ENCODE assay signal across 9 cellular contexts in genomic region chr10:102300289-102300843, GRCh38. TPM values are rescaled to one million over a fixed set of nuclear protein-coding genes. Genes with fewer than 3 reads are reported as not detected.
DNase-seq lines count a peak whose midpoint lies in the region; ATAC-seq, FAIRE-seq and TF ChIP-seq lines count a peak whose summit lies in the region.
"Had no signal": no experiment of that assay in that cellular context is flagged by ENCODE, and none has a peak within 500 bp of the region (broad histone marks: within the 10 kb centered on the region; RNA-seq: fewer than 3 reads in every experiment).

No MANE protein-coding gene starts in this region.

- H3K4me3 ChIP-seq in SK-N-SH (ENCODE audit: low read depth in 2 of 2, low read length in 1 of 2) (no peak overlapping the region), gastrocnemius medialis (no peak overlapping the region)
- H3K4me3 ChIP-seq in CD8-positive, alpha-beta T cell (ENCODE audit: low read depth, low read length): no peak overlapping the region

- no peaks in the 10 kb centered on the region for H3K9me2 ChIP-seq in SK-N-SH

- peaks cover 0 to 4% of the 10 kb centered on the region in 2 experiments for H3K36me3 ChIP-seq in SK-N-SH (replicated peaks in 1 of 2; ENCODE audit: control insufficient read depth in 1 of 2, insufficient read depth in 2 of 2, low read length in 1 of 2)
- no peaks in the 10 kb centered on the region for H3K36me3 ChIP-seq in gastrocnemius medialis
- peaks cover 7% of the 10 kb centered on the region for H3K36me3 ChIP-seq in CD8-positive, alpha-beta T cell (ENCODE audit: insufficient read depth, low read length)

- in situ Hi-C loops in gastrocnemius medialis (cut with MboI; ENCODE audit: low sequenced_read_pairs in 4 of 4): no loop called here

- H3K27me3 ChIP-seq in SK-N-SH (ENCODE audit: insufficient read depth) (no peaks in the 10 kb centered on the region), gastrocnemius medialis (no peaks in the 10 kb centered on the region)
- H3K27me3 ChIP-seq in CD8-positive, alpha-beta T cell (ENCODE audit: insufficient read depth, low read length): no peaks in the 10 kb centered on the region

- TF ChIP-seq POLR2A in GM12892 (IDR thresholded peaks at IDR 0.05; ENCODE audit: low read depth, low read length): no peak
- no peak for TF ChIP-seq POLR2A in gastrocnemius medialis (IDR thresholded peaks at IDR 0.05)

- no peak for TF ChIP-seq RAD21 in SK-N-SH (IDR thresholded peaks at IDR 0.05; ENCODE audit: low read length)

- POLR2A ChIA-PET in SK-N-SH (lab: Yijun Ruan, JAX): no interaction called here
- POLR2A ChIA-PET in CD8-positive, alpha-beta T cell (lab: Charles Lee): no interaction called here

- no peak for TF ChIP-seq CTCF in SK-N-SH (IDR thresholded peaks at IDR 0.05)
- TF ChIP-seq CTCF in gastrocnemius medialis (IDR thresholded peaks at IDR 0.05 in 4 of 5, conservative IDR thresholded peaks at IDR 0.05 in 1 of 5): no peak
- no peak for TF ChIP-seq CTCF in CD8-positive, alpha-beta T cell (IDR thresholded peaks at IDR 0.05)

- ATAC-seq in gastrocnemius medialis: peak; percentile 82 to 87
- ATAC-seq in HG02571 (IDR thresholded peaks at IDR 0.05; ENCODE audit: unreplicated experiment): no peak
- ATAC-seq in CD8-positive, alpha-beta T cell: no peak

- intact Hi-C loops in gastrocnemius medialis (cut with DNase I; ENCODE audit: low total_unique reads): no loop called here
- intact Hi-C loops in CD8-positive, alpha-beta T cell (cut with DNase I, micrococcal nuclease): no loop called here

- no peak for DNase-seq in GM12892 (ENCODE audit: insufficient read length)
- DNase-seq in SK-N-SH: no peak
- DNase-seq in fibroblast of peridontal ligament (ENCODE audit: extremely low read depth): peak; percentile 68
- DNase-seq in gastrocnemius medialis: no peak
- DNase-seq in nucleus accumbens (lab: John Stamatoyannopoulos, UW): no peak
- DNase-seq in CD8-positive, alpha-beta T cell: no peak
- DNase-seq: T-helper 1 cell had no signal

- no peaks in the 10 kb centered on the region for H3K27me3 Mint-ChIP-seq in CD8-positive, alpha-beta T cell (ENCODE audit: low read depth)

- CTCF ChIA-PET in SK-N-SH (lab: Yijun Ruan, JAX): interaction anchor here (0.9 to 1.5 kb wide), 4 partner anchors 27 to 94 kb away, joined by 3 to 7 read pairs (median 4); no protein-coding TSS in a partner anchor
- CTCF ChIA-PET in CD8-positive, alpha-beta T cell (lab: Charles Lee): interaction anchor here (1.3 kb wide), 1 partner anchor 52 kb away, joined by 4 read pairs; no protein-coding TSS in a partner anchor

- H3K9me3 ChIP-seq in SK-N-SH (no peaks in the 10 kb centered on the region), gastrocnemius medialis (no peaks in the 10 kb centered on the region)
- H3K9me3 ChIP-seq in CD8-positive, alpha-beta T cell (ENCODE audit: low read length): no peaks in the 10 kb centered on the region

- peaks cover 9% of the 10 kb centered on the region for H3K36me3 Mint-ChIP-seq in CD8-positive, alpha-beta T cell

- 0 out of 4 replicates have a peak, but pooled peaks cover 0 to 4% of the 10 kb centered on the region in 2 experiments for H3K4me1 ChIP-seq in SK-N-SH (ENCODE audit: control insufficient read depth in 1 of 2, insufficient read depth in 2 of 2, low read depth in 1 of 2, low read length in 1 of 2)
- H3K4me1 ChIP-seq in gastrocnemius medialis: peaks cover 30 to 40% of the 10 kb centered on the region in 2 donors
- H3K4me1 ChIP-seq in CD8-positive, alpha-beta T cell (ENCODE audit: insufficient read depth, low read length): no peaks in the 10 kb centered on the region
- H3K4me1 ChIP-seq: parathyroid adenoma had no signal

- H3K79me2 ChIP-seq in SK-N-SH (ENCODE audit: insufficient read depth): peaks cover 59% of the 10 kb centered on the region

- H3K4me2 ChIP-seq in SK-N-SH: peak overlapping the region; percentile 16; the same call in 1 of the 2 replicates

- no peaks in the 10 kb centered on the region for H3K9me3 Mint-ChIP-seq in CD8-positive, alpha-beta T cell

- H3K4me1 Mint-ChIP-seq in CD8-positive, alpha-beta T cell (ENCODE audit: low read depth): peaks cover 17% of the 10 kb centered on the region

- H4K20me1 ChIP-seq in SK-N-SH (ENCODE audit: insufficient read depth): no peaks in the 10 kb centered on the region; the same call in 1 of the 2 replicates

- peaks cover 17% of the 10 kb centered on the region for H3F3A ChIP-seq in SK-N-SH (replicated peaks; ENCODE audit: insufficient read depth)

- peak; percentile 82 for FAIRE-seq in GM12892 (lab: Jason Lieb, UNC)

- no peak overlapping the region for H3K4me3 Mint-ChIP-seq in CD8-positive, alpha-beta T cell

- 70% methylated on average over 4 of the region's 4 CpGs for WGBS in SK-N-SH (ENCODE audit: low lambda C conversion rate)

- H2AFZ ChIP-seq in SK-N-SH (ENCODE audit: low read depth): no peak overlapping the region
- H2AFZ ChIP-seq: parathyroid adenoma had no signal

- no peak for TF ChIP-seq EP300 in SK-N-SH (IDR thresholded peaks at IDR 0.05; ENCODE audit: borderline replicate concordance in 1 of 2, low read depth in 1 of 2, low read length in 1 of 2)

- no peak overlapping the region for H3K27ac Mint-ChIP-seq in CD8-positive, alpha-beta T cell

- H3K27ac ChIP-seq in SK-N-SH (ENCODE audit: low read depth in 2 of 2, low read length in 1 of 2) (peak overlapping the region; percentile 7 to 52; a peak in 3 of 4 replicates), gastrocnemius medialis (peak overlapping the region; percentile 71 to 87 (median 78))
- H3K27ac ChIP-seq in CD8-positive, alpha-beta T cell (ENCODE audit: low read depth, low read length): no peak overlapping the region
- H3K27ac ChIP-seq: parathyroid adenoma had no signal

- H3K9ac ChIP-seq in SK-N-SH: peak overlapping the region; percentile 22; the same call in 1 of the 2 replicates
- H3K9ac ChIP-seq: parathyroid adenoma had no signal

TF ChIP-seq in SK-N-SH, 30 proteins besides CTCF, POLR2A, EP300 and RAD21 (continues in another document):
- TF ChIP-seq SMC3 (IDR thresholded peaks at IDR 0.05; ENCODE audit: low read depth, low read length) (no peak), PBX3 (IDR thresholded peaks at IDR 0.05) (no peak), FOXJ3 (CRISPR knock-in tag; IDR thresholded peaks at IDR 0.05) (no peak), EZH2phosphoT487 (IDR thresholded peaks at IDR 0.05; ENCODE audit: borderline replicate concordance, low read depth) (no peak), RFX5 (IDR thresholded peaks at IDR 0.05; ENCODE audit: low read length) (no peak), GATA2 (CRISPR knock-in tag; IDR thresholded peaks at IDR 0.05) (no peak), TCF12 (IDR thresholded peaks at IDR 0.05) (no peak), RCOR1 (IDR thresholded peaks at IDR 0.05; ENCODE audit: low read length) (no peak), MEF2A (IDR thresholded peaks at IDR 0.05; ENCODE audit: borderline replicate concordance, low read depth) (no peak), ELF1 (IDR thresholded peaks at IDR 0.05) (no peak), TEAD4 (IDR thresholded peaks at IDR 0.05; ENCODE audit: borderline replicate concordance, insufficient read depth) (no peak), USF1 (IDR thresholded peaks at IDR 0.05; ENCODE audit: borderline replicate concordance, low read depth) (no peak), NFIC (IDR thresholded peaks at IDR 0.05; ENCODE audit: borderline replicate concordance) (no peak), CHD2 (IDR thresholded peaks at IDR 0.05; ENCODE audit: low read length, partially characterized antibody) (no peak), MXI1 (IDR thresholded peaks at IDR 0.05; ENCODE audit: low read depth, low read length) (no peak), FOSL2 (IDR thresholded peaks at IDR 0.05; ENCODE audit: borderline replicate concordance, low read depth) (no peak)

RNA-seq across cellular contexts. Expression of gene GBF1, which starts 55.0 kb away (rescaled TPM):
- 14.1 TPM for polyA plus RNA-seq in GM12892 (2012; ENCODE audit: missing spikeins)
- polyA plus RNA-seq in SK-N-SH (2012; rRNA removed): 11.4 and 12.3 TPM in 2 replicates
- polyA plus RNA-seq in SK-N-SH (2012; cell fraction: cytosol; rRNA removed): 6.0 and 7.7 TPM in 2 replicates
- polyA plus RNA-seq in SK-N-SH (2012; cell fraction: nucleus; rRNA removed): 34.4 and 36.9 TPM in 2 replicates
- 10 to 100 TPM; 31.4 to 64.2 (median 58.7) TPM for total RNA-seq in gastrocnemius medialis
- total RNA-seq in CD8-positive, alpha-beta T cell: 10 to 100 TPM; 26.7 to 31.3 TPM

RNA-seq across cellular contexts. Expression of gene PITX3, which starts 59.1 kb away (rescaled TPM):
- polyA plus RNA-seq in GM12892 (2012; ENCODE audit: missing spikeins): not detected
- polyA plus RNA-seq in SK-N-SH (2012; rRNA removed): not detected in 2 replicates
- polyA plus RNA-seq in SK-N-SH (2012; cell fraction: cytosol; rRNA removed): not detected in 2 replicates
- 0.05 TPM in 1 of 2 replicates, not detected in the other for polyA plus RNA-seq in SK-N-SH (2012; cell fraction: nucleus; rRNA removed)
- total RNA-seq in gastrocnemius medialis: 1 to 10 TPM; 4.2 to 8.9 (median 6.5) TPM
- not detected for total RNA-seq in CD8-positive, alpha-beta T cell

Comparison
In these comparisons a context has a peak if more than half of its experiments do, and no peak if none do; other contexts are left out.
1. ATAC-seq: peak in gastrocnemius medialis (2 of 2); none in HG02571 (single experiment) and CD8-positive, alpha-beta T cell (single experiment).
2. RNA of gene PITX3, which starts 59.1 kb away (total RNA-seq): 4.2 to 8.9 TPM in gastrocnemius medialis; not detected in CD8-positive, alpha-beta T cell; every median in the first group is over 4 times any median in the second.